1 cellular context compared by ENCODE assay signal in the genomic region with DNA sequence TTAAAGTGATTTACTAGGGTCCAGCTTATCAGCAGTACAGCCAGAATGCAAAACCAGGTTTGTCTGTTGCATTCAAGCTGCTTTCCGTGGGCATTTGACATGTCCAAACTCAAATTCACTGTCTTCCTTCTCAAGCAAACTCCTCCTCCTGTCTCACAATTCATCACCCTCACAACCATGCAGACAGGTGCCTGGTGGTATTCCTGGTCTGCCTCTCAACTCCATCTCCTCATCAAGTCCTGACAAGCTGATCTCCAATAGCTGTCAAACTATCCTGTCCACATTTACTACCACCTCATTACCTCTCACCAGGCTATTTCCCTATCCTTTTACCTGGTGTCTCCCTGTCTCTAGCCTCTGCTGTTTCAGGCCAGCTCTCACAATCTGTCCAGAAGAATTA.
TF ChIP-seq lines count a peak whose summit lies in the region.

No MANE protein-coding gene starts in this region.

TF ChIP-seq in GM23338, 12 proteins besides CTCF, POLR2A, EP300 and RAD21 (continued from another document):
- TF ChIP-seq, protein P1, sequence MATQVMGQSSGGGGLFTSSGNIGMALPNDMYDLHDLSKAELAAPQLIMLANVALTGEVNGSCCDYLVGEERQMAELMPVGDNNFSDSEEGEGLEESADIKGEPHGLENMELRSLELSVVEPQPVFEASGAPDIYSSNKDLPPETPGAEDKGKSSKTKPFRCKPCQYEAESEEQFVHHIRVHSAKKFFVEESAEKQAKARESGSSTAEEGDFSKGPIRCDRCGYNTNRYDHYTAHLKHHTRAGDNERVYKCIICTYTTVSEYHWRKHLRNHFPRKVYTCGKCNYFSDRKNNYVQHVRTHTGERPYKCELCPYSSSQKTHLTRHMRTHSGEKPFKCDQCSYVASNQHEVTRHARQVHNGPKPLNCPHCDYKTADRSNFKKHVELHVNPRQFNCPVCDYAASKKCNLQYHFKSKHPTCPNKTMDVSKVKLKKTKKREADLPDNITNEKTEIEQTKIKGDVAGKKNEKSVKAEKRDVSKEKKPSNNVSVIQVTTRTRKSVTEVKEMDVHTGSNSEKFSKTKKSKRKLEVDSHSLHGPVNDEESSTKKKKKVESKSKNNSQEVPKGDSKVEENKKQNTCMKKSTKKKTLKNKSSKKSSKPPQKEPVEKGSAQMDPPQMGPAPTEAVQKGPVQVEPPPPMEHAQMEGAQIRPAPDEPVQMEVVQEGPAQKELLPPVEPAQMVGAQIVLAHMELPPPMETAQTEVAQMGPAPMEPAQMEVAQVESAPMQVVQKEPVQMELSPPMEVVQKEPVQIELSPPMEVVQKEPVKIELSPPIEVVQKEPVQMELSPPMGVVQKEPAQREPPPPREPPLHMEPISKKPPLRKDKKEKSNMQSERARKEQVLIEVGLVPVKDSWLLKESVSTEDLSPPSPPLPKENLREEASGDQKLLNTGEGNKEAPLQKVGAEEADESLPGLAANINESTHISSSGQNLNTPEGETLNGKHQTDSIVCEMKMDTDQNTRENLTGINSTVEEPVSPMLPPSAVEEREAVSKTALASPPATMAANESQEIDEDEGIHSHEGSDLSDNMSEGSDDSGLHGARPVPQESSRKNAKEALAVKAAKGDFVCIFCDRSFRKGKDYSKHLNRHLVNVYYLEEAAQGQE (IDR thresholded peaks at IDR 0.05; ENCODE audit: unreplicated experiment), result no peak
- TF ChIP-seq, protein P2, sequence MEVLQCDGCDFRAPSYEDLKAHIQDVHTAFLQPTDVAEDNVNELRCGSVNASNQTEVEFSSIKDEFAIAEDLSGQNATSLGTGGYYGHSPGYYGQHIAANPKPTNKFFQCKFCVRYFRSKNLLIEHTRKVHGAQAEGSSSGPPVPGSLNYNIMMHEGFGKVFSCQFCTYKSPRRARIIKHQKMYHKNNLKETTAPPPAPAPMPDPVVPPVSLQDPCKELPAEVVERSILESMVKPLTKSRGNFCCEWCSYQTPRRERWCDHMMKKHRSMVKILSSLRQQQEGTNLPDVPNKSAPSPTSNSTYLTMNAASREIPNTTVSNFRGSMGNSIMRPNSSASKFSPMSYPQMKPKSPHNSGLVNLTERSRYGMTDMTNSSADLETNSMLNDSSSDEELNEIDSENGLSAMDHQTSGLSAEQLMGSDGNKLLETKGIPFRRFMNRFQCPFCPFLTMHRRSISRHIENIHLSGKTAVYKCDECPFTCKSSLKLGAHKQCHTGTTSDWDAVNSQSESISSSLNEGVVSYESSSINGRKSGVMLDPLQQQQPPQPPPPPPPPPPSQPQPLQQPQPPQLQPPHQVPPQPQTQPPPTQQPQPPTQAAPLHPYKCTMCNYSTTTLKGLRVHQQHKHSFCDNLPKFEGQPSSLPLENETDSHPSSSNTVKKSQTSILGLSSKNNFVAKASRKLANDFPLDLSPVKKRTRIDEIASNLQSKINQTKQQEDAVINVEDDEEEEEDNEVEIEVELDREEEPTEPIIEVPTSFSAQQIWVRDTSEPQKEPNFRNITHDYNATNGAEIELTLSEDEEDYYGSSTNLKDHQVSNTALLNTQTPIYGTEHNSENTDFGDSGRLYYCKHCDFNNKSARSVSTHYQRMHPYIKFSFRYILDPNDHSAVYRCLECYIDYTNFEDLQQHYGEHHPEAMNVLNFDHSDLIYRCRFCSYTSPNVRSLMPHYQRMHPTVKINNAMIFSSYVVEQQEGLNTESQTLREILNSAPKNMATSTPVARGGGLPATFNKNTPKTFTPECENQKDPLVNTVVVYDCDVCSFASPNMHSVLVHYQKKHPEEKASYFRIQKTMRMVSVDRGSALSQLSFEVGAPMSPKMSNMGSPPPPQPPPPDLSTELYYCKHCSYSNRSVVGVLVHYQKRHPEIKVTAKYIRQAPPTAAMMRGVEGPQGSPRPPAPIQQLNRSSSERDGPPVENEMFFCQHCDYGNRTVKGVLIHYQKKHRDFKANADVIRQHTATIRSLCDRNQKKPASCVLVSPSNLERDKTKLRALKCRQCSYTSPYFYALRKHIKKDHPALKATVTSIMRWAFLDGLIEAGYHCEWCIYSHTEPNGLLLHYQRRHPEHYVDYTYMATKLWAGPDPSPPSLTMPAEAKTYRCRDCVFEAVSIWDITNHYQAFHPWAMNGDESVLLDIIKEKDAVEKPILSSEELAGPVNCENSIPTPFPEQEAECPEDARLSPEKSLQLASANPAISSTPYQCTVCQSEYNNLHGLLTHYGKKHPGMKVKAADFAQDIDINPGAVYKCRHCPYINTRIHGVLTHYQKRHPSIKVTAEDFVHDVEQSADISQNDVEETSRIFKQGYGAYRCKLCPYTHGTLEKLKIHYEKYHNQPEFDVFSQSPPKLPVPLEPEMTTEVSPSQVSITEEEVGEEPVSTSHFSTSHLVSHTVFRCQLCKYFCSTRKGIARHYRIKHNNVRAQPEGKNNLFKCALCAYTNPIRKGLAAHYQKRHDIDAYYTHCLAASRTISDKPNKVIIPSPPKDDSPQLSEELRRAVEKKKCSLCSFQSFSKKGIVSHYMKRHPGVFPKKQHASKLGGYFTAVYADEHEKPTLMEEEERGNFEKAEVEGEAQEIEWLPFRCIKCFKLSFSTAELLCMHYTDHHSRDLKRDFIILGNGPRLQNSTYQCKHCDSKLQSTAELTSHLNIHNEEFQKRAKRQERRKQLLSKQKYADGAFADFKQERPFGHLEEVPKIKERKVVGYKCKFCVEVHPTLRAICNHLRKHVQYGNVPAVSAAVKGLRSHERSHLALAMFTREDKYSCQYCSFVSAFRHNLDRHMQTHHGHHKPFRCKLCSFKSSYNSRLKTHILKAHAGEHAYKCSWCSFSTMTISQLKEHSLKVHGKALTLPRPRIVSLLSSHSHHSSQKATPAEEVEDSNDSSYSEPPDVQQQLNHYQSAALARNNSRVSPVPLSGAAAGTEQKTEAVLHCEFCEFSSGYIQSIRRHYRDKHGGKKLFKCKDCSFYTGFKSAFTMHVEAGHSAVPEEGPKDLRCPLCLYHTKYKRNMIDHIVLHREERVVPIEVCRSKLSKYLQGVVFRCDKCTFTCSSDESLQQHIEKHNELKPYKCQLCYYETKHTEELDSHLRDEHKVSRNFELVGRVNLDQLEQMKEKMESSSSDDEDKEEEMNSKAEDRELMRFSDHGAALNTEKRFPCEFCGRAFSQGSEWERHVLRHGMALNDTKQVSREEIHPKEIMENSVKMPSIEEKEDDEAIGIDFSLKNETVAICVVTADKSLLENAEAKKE (CRISPR knock-in tag; IDR thresholded peaks at IDR 0.05), result no peak
- TF ChIP-seq CREB1 (CRISPR knock-in tag; IDR thresholded peaks at IDR 0.05; ENCODE audit: low read depth) (no peak), ZNF331 (CRISPR knock-in tag; IDR thresholded peaks at IDR 0.05; ENCODE audit: low read depth) (no peak), STAT1 (IDR thresholded peaks at IDR 0.05; ENCODE audit: unreplicated experiment) (no peak), POLR2AphosphoS5 (IDR thresholded peaks at IDR 0.05; ENCODE audit: low read depth) (no peak)
- TF ChIP-seq, protein P3, sequence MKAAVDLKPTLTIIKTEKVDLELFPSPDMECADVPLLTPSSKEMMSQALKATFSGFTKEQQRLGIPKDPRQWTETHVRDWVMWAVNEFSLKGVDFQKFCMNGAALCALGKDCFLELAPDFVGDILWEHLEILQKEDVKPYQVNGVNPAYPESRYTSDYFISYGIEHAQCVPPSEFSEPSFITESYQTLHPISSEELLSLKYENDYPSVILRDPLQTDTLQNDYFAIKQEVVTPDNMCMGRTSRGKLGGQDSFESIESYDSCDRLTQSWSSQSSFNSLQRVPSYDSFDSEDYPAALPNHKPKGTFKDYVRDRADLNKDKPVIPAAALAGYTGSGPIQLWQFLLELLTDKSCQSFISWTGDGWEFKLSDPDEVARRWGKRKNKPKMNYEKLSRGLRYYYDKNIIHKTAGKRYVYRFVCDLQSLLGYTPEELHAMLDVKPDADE (IDR thresholded peaks at IDR 0.05), result no peak
